10 cellular contexts compared by ENCODE assay signal in the genomic region with DNA sequence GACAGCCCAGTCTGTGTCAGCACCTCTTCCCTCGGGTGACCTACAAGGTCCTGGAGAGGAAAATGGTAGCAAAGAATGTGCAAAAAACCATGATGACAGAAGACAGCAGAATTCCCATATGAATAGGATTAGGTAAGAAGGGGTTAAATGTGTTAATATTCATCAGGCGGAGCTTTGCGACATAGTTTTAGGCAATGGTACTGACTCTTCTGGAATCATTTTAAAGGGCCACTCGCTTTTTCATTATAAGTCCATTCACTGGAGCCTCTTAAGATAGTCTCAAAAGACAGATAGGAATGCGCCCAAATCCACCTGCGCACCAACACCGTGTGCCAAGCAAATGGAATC. TPM values are rescaled to one million over a fixed set of nuclear protein-coding genes. Genes with fewer than 3 reads are reported as not detected.
DNase-seq lines count a peak whose midpoint lies in the region; ATAC-seq, FAIRE-seq and TF ChIP-seq lines count a peak whose summit lies in the region.
"Had no signal": no experiment of that assay in that cellular context is flagged by ENCODE, and none has a peak within 500 bp of the region (broad histone marks: within the 10 kb centered on the region; RNA-seq: fewer than 3 reads in every experiment).

No MANE protein-coding gene starts in this region.

- H3K27ac ChIP-seq in A549, result no peak overlapping the region; a peak in 1 of 6 replicates
- peak overlapping the region; percentile 43 to 83 (median 70) for H3K27ac ChIP-seq in pancreas
- H3K27ac ChIP-seq: KMS-11 had no signal

- no peaks in the 10 kb centered on the region for H3K27me3 ChIP-seq in pancreas

- TF ChIP-seq RAD21 in A549 (conservative IDR thresholded peaks at IDR 0.05 in 1 of 2, IDR thresholded peaks at IDR 0.05 in 1 of 2), result no peak

- TF ChIP-seq CTCF in A549 (IDR thresholded peaks at IDR 0.05), result no peak
- no peak for TF ChIP-seq CTCF in fibroblast of pulmonary artery (IDR thresholded peaks at IDR 0.05; ENCODE audit: low read length, missing control alignments)
- TF ChIP-seq CTCF in pancreas (IDR thresholded peaks at IDR 0.05), result no peak

- WGBS in A549 (ENCODE audit: missing lambda C conversion rate), result 75% methylated on average over 7 of the region's 7 CpGs
- WGBS in pancreas, 2 donors, result 60 to 63% methylated on average over 7 of the region's 7 CpGs

- H3K36me3 ChIP-seq in pancreas, result no peaks in the 10 kb centered on the region

- CTCF ChIA-PET in A549 (lab: Yijun Ruan, JAX), result no interaction called here

- intact Hi-C loops in pancreas (cut with DNase I), result no loop called here

- peak overlapping the region; percentile 19; the same call in 1 of the 3 replicates for H3K4me2 ChIP-seq in A549
- H3K4me2 ChIP-seq: KMS-11 had no signal

- ATAC-seq in A549, result no peak
- ATAC-seq in SK-N-SH treated with all-trans-retinoic acid at 6 μM for 48 hours, result peak; percentile 38
- no peak for ATAC-seq in pancreas
- no peak for ATAC-seq in GM21529 (IDR thresholded peaks at IDR 0.05; ENCODE audit: unreplicated experiment)

- FAIRE-seq in A549 (lab: Jason Lieb, UNC) (no peak), pancreas (lab: Jason Lieb, UNC) (no peak)

- POLR2A ChIA-PET in A549 (lab: Yijun Ruan, JAX), result no interaction called here

- H3K9me3 ChIP-seq in A549, result no peaks in the 10 kb centered on the region
- no peaks in the 10 kb centered on the region for H3K9me3 ChIP-seq in pancreas

- DNase-seq in A549 (ENCODE audit: low read depth in 1 of 2, low spot score in 1 of 2) (no peak), fibroblast of pulmonary artery (ENCODE audit: low read depth) (peak; percentile 25), pancreas (no peak), midbrain (lab: John Stamatoyannopoulos, UW) (no peak), CD1c-positive myeloid dendritic cell (ENCODE audit: extremely low spot score) (no peak), OCI-M1 (lab: John Stamatoyannopoulos, UW) (no peak)
- DNase-seq: occipital lobe had no signal

- no peak for TF ChIP-seq EP300 in A549 (IDR thresholded peaks at IDR 0.05)

- H3K4me1 ChIP-seq in A549, result peaks cover 30% of the 10 kb centered on the region
- peaks cover 31 to 42% (median 35%) of the 10 kb centered on the region in 3 donors for H3K4me1 ChIP-seq in pancreas

- no peak overlapping the region for H3K4me3 ChIP-seq in A549
- no peak overlapping the region for H3K4me3 ChIP-seq in fibroblast of pulmonary artery (replicated peaks; ENCODE audit: low read depth, low read length)
- no peak overlapping the region for H3K4me3 ChIP-seq in pancreas

- no peak for TF ChIP-seq POLR2A in A549 (IDR thresholded peaks at IDR 0.05; ENCODE audit: low read length)

TF ChIP-seq in A549, 52 proteins besides CTCF, POLR2A, EP300 and RAD21 (continues in another document):
- no peak for TF ChIP-seq FOSB (CRISPR knock-in tag; IDR thresholded peaks at IDR 0.05)
- no peak for TF ChIP-seq KDM5A (IDR thresholded peaks at IDR 0.05)
- TF ChIP-seq FOSL2 (IDR thresholded peaks at IDR 0.05), result no peak
- no peak for TF ChIP-seq FOSL2 (CRISPR knock-in tag; IDR thresholded peaks at IDR 0.05)
- TF ChIP-seq RCOR1 (IDR thresholded peaks at IDR 0.05; ENCODE audit: low read depth, low read length), result no peak
- TF ChIP-seq, protein P1, sequence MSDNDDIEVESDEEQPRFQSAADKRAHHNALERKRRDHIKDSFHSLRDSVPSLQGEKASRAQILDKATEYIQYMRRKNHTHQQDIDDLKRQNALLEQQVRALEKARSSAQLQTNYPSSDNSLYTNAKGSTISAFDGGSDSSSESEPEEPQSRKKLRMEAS (IDR thresholded peaks at IDR 0.05), result no peak
- TF ChIP-seq, protein P2, sequence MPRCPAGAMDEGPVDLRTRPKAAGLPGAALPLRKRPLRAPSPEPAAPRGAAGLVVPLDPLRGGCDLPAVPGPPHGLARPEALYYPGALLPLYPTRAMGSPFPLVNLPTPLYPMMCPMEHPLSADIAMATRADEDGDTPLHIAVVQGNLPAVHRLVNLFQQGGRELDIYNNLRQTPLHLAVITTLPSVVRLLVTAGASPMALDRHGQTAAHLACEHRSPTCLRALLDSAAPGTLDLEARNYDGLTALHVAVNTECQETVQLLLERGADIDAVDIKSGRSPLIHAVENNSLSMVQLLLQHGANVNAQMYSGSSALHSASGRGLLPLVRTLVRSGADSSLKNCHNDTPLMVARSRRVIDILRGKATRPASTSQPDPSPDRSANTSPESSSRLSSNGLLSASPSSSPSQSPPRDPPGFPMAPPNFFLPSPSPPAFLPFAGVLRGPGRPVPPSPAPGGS (IDR thresholded peaks at IDR 0.05), result no peak
- TF ChIP-seq, protein P3, sequence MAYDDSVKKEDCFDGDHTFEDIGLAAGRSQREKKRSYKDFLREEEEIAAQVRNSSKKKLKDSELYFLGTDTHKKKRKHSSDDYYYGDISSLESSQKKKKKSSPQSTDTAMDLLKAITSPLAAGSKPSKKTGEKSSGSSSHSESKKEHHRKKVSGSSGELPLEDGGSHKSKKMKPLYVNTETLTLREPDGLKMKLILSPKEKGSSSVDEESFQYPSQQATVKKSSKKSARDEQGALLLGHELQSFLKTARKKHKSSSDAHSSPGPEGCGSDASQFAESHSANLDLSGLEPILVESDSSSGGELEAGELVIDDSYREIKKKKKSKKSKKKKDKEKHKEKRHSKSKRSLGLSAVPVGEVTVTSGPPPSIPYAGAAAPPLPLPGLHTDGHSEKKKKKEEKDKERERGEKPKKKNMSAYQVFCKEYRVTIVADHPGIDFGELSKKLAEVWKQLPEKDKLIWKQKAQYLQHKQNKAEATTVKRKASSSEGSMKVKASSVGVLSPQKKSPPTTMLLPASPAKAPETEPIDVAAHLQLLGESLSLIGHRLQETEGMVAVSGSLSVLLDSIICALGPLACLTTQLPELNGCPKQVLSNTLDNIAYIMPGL (CRISPR knock-in tag; IDR thresholded peaks at IDR 0.05; ENCODE audit: borderline replicate concordance), result no peak
- no peak for TF ChIP-seq GATA3 (IDR thresholded peaks at IDR 0.05; ENCODE audit: borderline replicate concordance)
- TF ChIP-seq RARB (CRISPR knock-in tag; IDR thresholded peaks at IDR 0.05), result no peak
- no peak for TF ChIP-seq POLR2AphosphoS2 (conservative IDR thresholded peaks at IDR 0.05; ENCODE audit: low read length)
- no peak for TF ChIP-seq ESRRA (IDR thresholded peaks at IDR 0.05; ENCODE audit: borderline replicate concordance, low read length)
- no peak for TF ChIP-seq ZSCAN20 (CRISPR knock-in tag; IDR thresholded peaks at IDR 0.05)
- TF ChIP-seq JUN (IDR thresholded peaks at IDR 0.05), result no peak
- no peak for TF ChIP-seq TFCP2L1 (CRISPR knock-in tag; IDR thresholded peaks at IDR 0.05)
- TF ChIP-seq HDAC2 (IDR thresholded peaks at IDR 0.05), result no peak

TF ChIP-seq in SK-N-SH treated with all-trans-retinoic acid at 6 μM for 48 hours, 23 proteins besides CTCF, POLR2A, EP300 and RAD21:
- TF ChIP-seq GLIS3 (CRISPR knock-in tag; IDR thresholded peaks at IDR 0.05) (no peak), CSDC2 (CRISPR knock-in tag; IDR thresholded peaks at IDR 0.05) (no peak), ZNF565 (CRISPR knock-in tag; conservative IDR thresholded peaks at IDR 0.05; ENCODE audit: low read depth) (no peak), PPARA (CRISPR knock-in tag; IDR thresholded peaks at IDR 0.05; ENCODE audit: borderline replicate concordance) (no peak), ZC3H10 (CRISPR knock-in tag; IDR thresholded peaks at IDR 0.05) (no peak), SNAI2 (CRISPR knock-in tag; IDR thresholded peaks at IDR 0.05) (no peak), ZFP30 (CRISPR knock-in tag; IDR thresholded peaks at IDR 0.05) (no peak), ZFP3 (CRISPR knock-in tag; IDR thresholded peaks at IDR 0.05) (no peak), RARB (CRISPR knock-in tag; IDR thresholded peaks at IDR 0.05) (no peak), TCF4 (CRISPR knock-in tag; IDR thresholded peaks at IDR 0.05; ENCODE audit: borderline replicate concordance) (no peak)
- TF ChIP-seq, protein P4, sequence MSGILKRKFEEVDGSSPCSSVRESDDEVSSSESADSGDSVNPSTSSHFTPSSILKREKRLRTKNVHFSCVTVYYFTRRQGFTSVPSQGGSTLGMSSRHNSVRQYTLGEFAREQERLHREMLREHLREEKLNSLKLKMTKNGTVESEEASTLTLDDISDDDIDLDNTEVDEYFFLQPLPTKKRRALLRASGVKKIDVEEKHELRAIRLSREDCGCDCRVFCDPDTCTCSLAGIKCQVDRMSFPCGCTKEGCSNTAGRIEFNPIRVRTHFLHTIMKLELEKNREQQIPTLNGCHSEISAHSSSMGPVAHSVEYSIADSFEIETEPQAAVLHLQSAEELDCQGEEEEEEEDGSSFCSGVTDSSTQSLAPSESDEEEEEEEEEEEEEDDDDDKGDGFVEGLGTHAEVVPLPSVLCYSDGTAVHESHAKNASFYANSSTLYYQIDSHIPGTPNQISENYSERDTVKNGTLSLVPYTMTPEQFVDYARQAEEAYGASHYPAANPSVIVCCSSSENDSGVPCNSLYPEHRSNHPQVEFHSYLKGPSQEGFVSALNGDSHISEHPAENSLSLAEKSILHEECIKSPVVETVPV (CRISPR knock-in tag; IDR thresholded peaks at IDR 0.05), result no peak
- TF ChIP-seq, protein P5, sequence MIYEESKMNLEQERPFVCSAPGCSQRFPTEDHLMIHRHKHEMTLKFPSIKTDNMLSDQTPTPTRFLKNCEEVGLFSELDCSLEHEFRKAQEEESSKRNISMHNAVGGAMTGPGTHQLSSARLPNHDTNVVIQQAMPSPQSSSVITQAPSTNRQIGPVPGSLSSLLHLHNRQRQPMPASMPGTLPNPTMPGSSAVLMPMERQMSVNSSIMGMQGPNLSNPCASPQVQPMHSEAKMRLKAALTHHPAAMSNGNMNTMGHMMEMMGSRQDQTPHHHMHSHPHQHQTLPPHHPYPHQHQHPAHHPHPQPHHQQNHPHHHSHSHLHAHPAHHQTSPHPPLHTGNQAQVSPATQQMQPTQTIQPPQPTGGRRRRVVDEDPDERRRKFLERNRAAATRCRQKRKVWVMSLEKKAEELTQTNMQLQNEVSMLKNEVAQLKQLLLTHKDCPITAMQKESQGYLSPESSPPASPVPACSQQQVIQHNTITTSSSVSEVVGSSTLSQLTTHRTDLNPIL (CRISPR knock-in tag; IDR thresholded peaks at IDR 0.05; ENCODE audit: low read depth), result no peak

RNA-seq across cellular contexts. Expression of a gene that starts 38.2 kb away (rescaled TPM):
- 17.0 and 23.3 TPM in 2 replicates for polyA plus RNA-seq in A549 (2011; rRNA removed)
- 25.8 and 30.8 TPM in 2 replicates for polyA plus RNA-seq in A549 (2012; cell fraction: cytosol; rRNA removed)
- polyA plus RNA-seq in A549 (2012; cell fraction: nucleus; rRNA removed), result 60.4 and 73.8 TPM in 2 replicates
- polyA plus RNA-seq in A549 (2017; fragmentation: RNase III; extraction: RNeasy Plus Mini Kit Qiagen cat#74134 plus additional on column Dnase treatment), result 28.0 to 30.9 TPM (median 29.4 TPM) in 3 replicates
- 36.7 and 38.4 TPM in 2 replicates for polyA minus RNA-seq in A549 (2011; rRNA and poly(A)+ RNA removed)
- 10 to 100 TPM; 11.3 to 19.4 (median 14.6) TPM for total RNA-seq in pancreas
- polyA plus RNA-seq in pancreas, result 10 to 100 TPM; 13.0 to 14.0 TPM

Comparison
In these comparisons a context has a peak if more than half of its experiments do, and no peak if none do; other contexts are left out.
1. H3K27ac ChIP-seq: peak in pancreas (4 of 4); none in A549 (0 of 2).